Comparison of ENCODE assay signal across 1 cellular context in genomic region chr19:38559428-38560401, GRCh38.
TF ChIP-seq lines count a peak whose summit lies in the region.

No MANE protein-coding gene starts in this region.

TF ChIP-seq in HepG2, 621 proteins besides CTCF, POLR2A, EP300 and RAD21 (continued from another document):
- TF ChIP-seq, protein P1, sequence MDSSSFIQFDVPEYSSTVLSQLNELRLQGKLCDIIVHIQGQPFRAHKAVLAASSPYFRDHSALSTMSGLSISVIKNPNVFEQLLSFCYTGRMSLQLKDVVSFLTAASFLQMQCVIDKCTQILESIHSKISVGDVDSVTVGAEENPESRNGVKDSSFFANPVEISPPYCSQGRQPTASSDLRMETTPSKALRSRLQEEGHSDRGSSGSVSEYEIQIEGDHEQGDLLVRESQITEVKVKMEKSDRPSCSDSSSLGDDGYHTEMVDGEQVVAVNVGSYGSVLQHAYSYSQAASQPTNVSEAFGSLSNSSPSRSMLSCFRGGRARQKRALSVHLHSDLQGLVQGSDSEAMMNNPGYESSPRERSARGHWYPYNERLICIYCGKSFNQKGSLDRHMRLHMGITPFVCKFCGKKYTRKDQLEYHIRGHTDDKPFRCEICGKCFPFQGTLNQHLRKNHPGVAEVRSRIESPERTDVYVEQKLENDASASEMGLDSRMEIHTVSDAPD (CRISPR knock-in tag; IDR thresholded peaks at IDR 0.05) = no peak
- no peak for TF ChIP-seq CHD4 (IDR thresholded peaks at IDR 0.05; ENCODE audit: borderline replicate concordance, low read length)
- TF ChIP-seq ZNF550 (CRISPR knock-in tag; IDR thresholded peaks at IDR 0.05; ENCODE audit: borderline replicate concordance) = no peak
- TF ChIP-seq PRMT3 (CRISPR knock-in tag; IDR thresholded peaks at IDR 0.05; ENCODE audit: borderline replicate concordance, low read depth) = no peak
- TF ChIP-seq FOXP1 (IDR thresholded peaks at IDR 0.05) = no peak
- no peak for TF ChIP-seq FOXP1 (CRISPR knock-in tag; IDR thresholded peaks at IDR 0.05)
- TF ChIP-seq, protein P2, sequence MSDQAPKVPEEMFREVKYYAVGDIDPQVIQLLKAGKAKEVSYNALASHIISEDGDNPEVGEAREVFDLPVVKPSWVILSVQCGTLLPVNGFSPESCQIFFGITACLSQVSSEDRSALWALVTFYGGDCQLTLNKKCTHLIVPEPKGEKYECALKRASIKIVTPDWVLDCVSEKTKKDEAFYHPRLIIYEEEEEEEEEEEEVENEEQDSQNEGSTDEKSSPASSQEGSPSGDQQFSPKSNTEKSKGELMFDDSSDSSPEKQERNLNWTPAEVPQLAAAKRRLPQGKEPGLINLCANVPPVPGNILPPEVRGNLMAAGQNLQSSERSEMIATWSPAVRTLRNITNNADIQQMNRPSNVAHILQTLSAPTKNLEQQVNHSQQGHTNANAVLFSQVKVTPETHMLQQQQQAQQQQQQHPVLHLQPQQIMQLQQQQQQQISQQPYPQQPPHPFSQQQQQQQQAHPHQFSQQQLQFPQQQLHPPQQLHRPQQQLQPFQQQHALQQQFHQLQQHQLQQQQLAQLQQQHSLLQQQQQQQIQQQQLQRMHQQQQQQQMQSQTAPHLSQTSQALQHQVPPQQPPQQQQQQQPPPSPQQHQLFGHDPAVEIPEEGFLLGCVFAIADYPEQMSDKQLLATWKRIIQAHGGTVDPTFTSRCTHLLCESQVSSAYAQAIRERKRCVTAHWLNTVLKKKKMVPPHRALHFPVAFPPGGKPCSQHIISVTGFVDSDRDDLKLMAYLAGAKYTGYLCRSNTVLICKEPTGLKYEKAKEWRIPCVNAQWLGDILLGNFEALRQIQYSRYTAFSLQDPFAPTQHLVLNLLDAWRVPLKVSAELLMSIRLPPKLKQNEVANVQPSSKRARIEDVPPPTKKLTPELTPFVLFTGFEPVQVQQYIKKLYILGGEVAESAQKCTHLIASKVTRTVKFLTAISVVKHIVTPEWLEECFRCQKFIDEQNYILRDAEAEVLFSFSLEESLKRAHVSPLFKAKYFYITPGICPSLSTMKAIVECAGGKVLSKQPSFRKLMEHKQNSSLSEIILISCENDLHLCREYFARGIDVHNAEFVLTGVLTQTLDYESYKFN (CRISPR knock-in tag; conservative IDR thresholded peaks at IDR 0.05) = no peak
- TF ChIP-seq CREB3 (CRISPR knock-in tag; IDR thresholded peaks at IDR 0.05) = no peak
